ENCODE assay signal across 2 cellular contexts in genomic region chr19:45163156-45163555, GRCh38.
A peak's percentile ranks its signal among the peaks of the same experiment; 100 is the strongest.
TF ChIP-seq lines count a peak whose summit lies in the region.

No MANE protein-coding gene starts in this region.

TF ChIP-seq in IMR-90, 13 proteins besides CTCF, POLR2A, EP300 and RAD21:
- TF ChIP-seq CEBPB (IDR thresholded peaks at IDR 0.05; ENCODE audit: low read depth, low read length) (no peak), FOS (IDR thresholded peaks at IDR 0.05; ENCODE audit: low read depth, low read length) (no peak), SMC3 (IDR thresholded peaks at IDR 0.05; ENCODE audit: low read depth, low read length) (no peak)
TF ChIP-seq in IMR-90: peak in this region for 0.

TF ChIP-seq in K562, 482 proteins besides CTCF, POLR2A, EP300 and RAD21:
- no peak for TF ChIP-seq TRIM24 (IDR thresholded peaks at IDR 0.05)
- no peak for TF ChIP-seq ZNF384 (IDR thresholded peaks at IDR 0.05; ENCODE audit: low read depth, low read length)
- TF ChIP-seq ARID3B (CRISPR knock-in tag; IDR thresholded peaks at IDR 0.05; ENCODE audit: borderline replicate concordance), result no peak
- TF ChIP-seq TBP (optimal IDR thresholded peaks at IDR 0.05; ENCODE audit: low read depth, low read length), result no peak
- peak; percentile 23; the same call in 1 of the 2 replicates for TF ChIP-seq EGR1 (conservative IDR thresholded peaks at IDR 0.05)
- no peak for TF ChIP-seq MTA1 (IDR thresholded peaks at IDR 0.05; ENCODE audit: borderline replicate concordance)
- no peak for TF ChIP-seq FOXM1 (IDR thresholded peaks at IDR 0.05; ENCODE audit: low read depth)
- no peak for TF ChIP-seq FOXM1 (CRISPR knock-in tag; IDR thresholded peaks at IDR 0.05; ENCODE audit: low read depth)
